Comparison of ENCODE assay signal across 11 cellular contexts in the genomic region with DNA sequence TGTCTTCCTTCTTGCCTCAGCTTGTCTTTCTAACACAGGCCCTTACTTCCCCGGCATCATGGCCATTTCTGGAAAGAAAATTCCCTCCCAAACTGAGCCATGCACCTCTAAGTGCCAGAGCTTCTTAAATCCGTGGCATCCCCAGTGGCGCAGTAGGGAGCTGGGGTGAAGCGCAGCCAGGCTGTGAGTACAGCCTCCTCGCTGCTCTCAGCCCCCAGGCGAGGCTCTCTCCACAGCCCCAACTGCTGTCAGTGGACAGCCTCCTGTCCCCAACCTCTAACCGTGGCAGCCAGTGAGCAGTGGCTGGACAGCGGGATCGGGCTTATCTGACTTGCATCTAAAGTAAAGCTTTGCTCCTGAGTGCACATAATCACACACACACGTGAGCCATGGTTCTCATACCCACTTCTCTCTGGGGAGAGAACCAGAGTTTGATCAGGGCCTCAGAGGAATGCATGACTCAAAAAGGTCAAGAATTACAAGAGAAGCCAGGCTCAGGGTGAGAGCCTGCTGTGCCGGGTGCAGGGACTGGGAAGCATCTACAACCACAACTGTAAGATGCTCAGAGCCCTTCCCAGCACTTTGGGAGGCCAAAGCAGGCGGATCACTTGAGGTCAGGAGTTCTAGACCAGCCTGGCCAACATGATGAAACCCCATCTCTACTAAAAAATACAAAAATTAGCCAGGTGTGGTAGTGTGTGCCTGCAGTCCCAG. TPM values are rescaled to one million over a fixed set of nuclear protein-coding genes. Genes with fewer than 3 reads are reported as not detected.
DNase-seq lines count a peak whose midpoint lies in the region; ATAC-seq, FAIRE-seq and TF ChIP-seq lines count a peak whose summit lies in the region.
"Had no signal": no experiment of that assay in that cellular context is flagged by ENCODE, and none has a peak within 500 bp of the region (broad histone marks: within the 10 kb centered on the region; RNA-seq: fewer than 3 reads in every experiment).

No MANE protein-coding gene starts in this region.

- peaks cover 33% of the 10 kb centered on the region for H3K4me1 Mint-ChIP-seq in HFFc6 (ENCODE audit: low read depth)
- H3K4me1 Mint-ChIP-seq in activated T-cell treated with anti-CD3 and anti-CD28 coated beads, Interleukin-2, amount 50 U/mL, for 4 hours (ENCODE audit: low read depth), result no peaks in the 10 kb centered on the region
- H3K4me1 Mint-ChIP-seq: B cell had no signal

- no peak for TF ChIP-seq POLR2A in A549 (IDR thresholded peaks at IDR 0.05; ENCODE audit: low read length)
- no peak for TF ChIP-seq POLR2A in HepG2 (IDR thresholded peaks at IDR 0.05; ENCODE audit: insufficient read depth in 1 of 2, low read depth in 2 of 2, low read length in 2 of 2)

- WGBS in A549 (ENCODE audit: missing lambda C conversion rate), result 52% methylated on average over 12 of the region's 12 CpGs
- WGBS in HepG2 (ENCODE audit: low lambda C conversion rate), result 39% methylated on average over 12 of the region's 12 CpGs

- CTCF ChIA-PET in A549 (lab: Yijun Ruan, JAX) (interaction anchor here (1.2 to 1.8 kb wide), 4 partner anchors 11 to 47 kb away, joined by 3 to 5 read pairs (median 4); no protein-coding TSS in a partner anchor), HepG2 (lab: Yijun Ruan, JAX; ENCODE audit: low intra/inter-chr PET ratio, low total read pairs) (no interaction called here)

- DNase-seq in A549 (ENCODE audit: low read depth in 1 of 2, low spot score in 1 of 2), result peak; percentile 23 to 69
- DNase-seq in HFFc6, result peak; percentile 71
- peak; percentile 88 for DNase-seq in brain pericyte (ENCODE audit: low read depth, low spot score)
- DNase-seq in HepG2 (ENCODE audit: low spot score), result peak; percentile 97
- DNase-seq in activated T-cell treated with anti-CD3 and anti-CD28 coated beads, Interleukin-2, amount 50 U/mL, for 4 hours, result no peak
- DNase-seq in NCI-H2171 treated with DMSO at 0.1 percent for 48 hours (lab: John Stamatoyannopoulos, UW), result no peak
- DNase-seq in activated gamma-delta T cell treated with Interleukin-2 at 50 U/mL for 16 hours, result no peak
- DNase-seq: nucleus accumbens, transverse colon had no signal

- H3K4me2 ChIP-seq in A549 (peak overlapping the region; percentile 61), HepG2 (ENCODE audit: low read depth, low read length) (peak overlapping the region; percentile 67)

- H3K36me3 ChIP-seq in HepG2 (replicated peaks in 1 of 2; ENCODE audit: control insufficient read depth in 1 of 2, insufficient read depth in 2 of 2, low read length in 2 of 2), result peaks cover 5 to 8% of the 10 kb centered on the region in 2 experiments; a peak in 3 of 5 replicates
- H3K36me3 ChIP-seq: transverse colon had no signal

- no peaks in the 10 kb centered on the region for H3K9me3 Mint-ChIP-seq in HFFc6
- H3K9me3 Mint-ChIP-seq in activated T-cell treated with anti-CD3 and anti-CD28 coated beads, Interleukin-2, amount 50 U/mL, for 4 hours, result no peaks in the 10 kb centered on the region

- H2AFZ ChIP-seq in HepG2 (ENCODE audit: low read length), result no peak overlapping the region

- H3K79me2 ChIP-seq in HepG2 (ENCODE audit: insufficient read depth, low read length), result no peaks in the 10 kb centered on the region

- H3K4me3 ChIP-seq in A549 (no peak overlapping the region), HepG2 (replicated peaks in 1 of 3; ENCODE audit: insufficient read depth in 1 of 3, low read depth in 2 of 3, low read length in 3 of 3) (peak overlapping the region in 1 of 3 experiments; percentile 29; a peak in 1 of 6 replicates)
- H3K4me3 ChIP-seq: transverse colon had no signal

- no peaks in the 10 kb centered on the region for H3K27me3 Mint-ChIP-seq in HFFc6 (ENCODE audit: insufficient read depth)
- no peaks in the 10 kb centered on the region for H3K27me3 Mint-ChIP-seq in activated T-cell treated with anti-CD3 and anti-CD28 coated beads, Interleukin-2, amount 50 U/mL, for 4 hours (ENCODE audit: low read depth)
- H3K27me3 Mint-ChIP-seq: B cell had no signal

- POLR2A ChIA-PET in A549 (lab: Yijun Ruan, JAX) (no interaction called here), HepG2 (lab: Yijun Ruan, JAX) (interaction anchor here (0.8 to 6.4 kb wide), 13 partner anchors 9 to 192 kb away, joined by 3 to 133 read pairs (median 4); partner anchors contain the start of genes RAB11FIP5 and SFXN5)

- peak overlapping the region; percentile 38 to 79 for H3K27ac ChIP-seq in A549
- H3K27ac ChIP-seq in HepG2 (ENCODE audit: extremely low read length, insufficient read depth, low read length), result peak overlapping the region; percentile 71
- H3K27ac ChIP-seq: transverse colon had no signal

- no peaks in the 10 kb centered on the region for H4K20me1 ChIP-seq in HepG2 (ENCODE audit: insufficient read depth, low read length)

- FAIRE-seq in A549 (lab: Jason Lieb, UNC), result peak; percentile 13
- FAIRE-seq in HepG2 (lab: Jason Lieb, UNC), result peak; percentile 98

- peak overlapping the region; percentile 58 for H3K9ac ChIP-seq in HepG2 (ENCODE audit: insufficient read depth, low read depth, low read length)

- TF ChIP-seq EP300 in A549 (IDR thresholded peaks at IDR 0.05) (no peak), HepG2 (IDR thresholded peaks at IDR 0.05; ENCODE audit: low read depth in 2 of 2, low read length in 2 of 2) (peak in 1 of 2 experiments; percentile 79; a peak in 2 of 4 replicates), HepG2 (CRISPR knock-in tag; IDR thresholded peaks at IDR 0.05; ENCODE audit: borderline replicate concordance) (peak; percentile 75; the same call in 1 of the 2 replicates)

- ATAC-seq in A549, result peak; percentile 76 to 92
- ATAC-seq in HepG2, result peak; percentile 91
- no peak for ATAC-seq in HG03342 (IDR thresholded peaks at IDR 0.05; ENCODE audit: unreplicated experiment)
- ATAC-seq in activated T-cell treated with anti-CD3 and anti-CD28 coated beads, Interleukin-2, amount 50 U/mL, for 4 hours, result no peak

- peak overlapping the region; percentile 41 for H3K4me3 Mint-ChIP-seq in HFFc6
- no peak overlapping the region for H3K4me3 Mint-ChIP-seq in activated T-cell treated with anti-CD3 and anti-CD28 coated beads, Interleukin-2, amount 50 U/mL, for 4 hours
- H3K4me3 Mint-ChIP-seq: B cell had no signal

- H3K4me1 ChIP-seq in A549 (peaks cover 22% of the 10 kb centered on the region), HepG2 (ENCODE audit: insufficient read depth, low read length) (peaks cover 35% of the 10 kb centered on the region)
- H3K4me1 ChIP-seq: transverse colon had no signal

- H3K27me3 ChIP-seq in HepG2 (ENCODE audit: control insufficient read depth in 1 of 2, insufficient read depth in 2 of 2, low read length in 2 of 2), result no peaks in the 10 kb centered on the region
- H3K27me3 ChIP-seq: transverse colon had no signal

- H3K36me3 Mint-ChIP-seq in HFFc6 (ENCODE audit: low read depth), result peaks cover 18% of the 10 kb centered on the region; the same call in 1 of the 2 replicates
- H3K36me3 Mint-ChIP-seq in activated T-cell treated with anti-CD3 and anti-CD28 coated beads, Interleukin-2, amount 50 U/mL, for 4 hours (ENCODE audit: insufficient read depth), result peaks cover 7% of the 10 kb centered on the region

- intact Hi-C loops in HepG2 (cut with micrococcal nuclease; ENCODE audit: unreplicated experiment), result loop anchor here (1.0 kb wide), 3 partner anchors 11 to 50 kb away; partner anchors contain the start of gene SFXN5

- TF ChIP-seq CTCF in A549 (IDR thresholded peaks at IDR 0.05) (no peak), HFFc6 (IDR thresholded peaks at IDR 0.05) (no peak), HepG2 (CRISPR knock-in tag; IDR thresholded peaks at IDR 0.05) (0 out of 2 replicates have a peak, but pooled peaks have one; percentile 14)

- in situ Hi-C loops in HepG2 (cut with HindIII; ENCODE audit: extremely low pct_ligation_motif_present, low pct_unique_long_range_greater_than_20kb), result no loop called here

- TF ChIP-seq RAD21 in A549 (conservative IDR thresholded peaks at IDR 0.05 in 1 of 2, IDR thresholded peaks at IDR 0.05 in 1 of 2), result no peak
- peak; percentile 51 for TF ChIP-seq RAD21 in HepG2 (CRISPR knock-in tag; IDR thresholded peaks at IDR 0.05)

- H3K9me3 ChIP-seq in A549, result no peaks in the 10 kb centered on the region
- H3K9me3 ChIP-seq in HepG2 (ENCODE audit: low read length), result no peaks in the 10 kb centered on the region
- H3K9me3 ChIP-seq: transverse colon had no signal

- peak overlapping the region; percentile 81 for H3K27ac Mint-ChIP-seq in HFFc6
- H3K27ac Mint-ChIP-seq: B cell had no signal

- no TSS peak for BruUV-seq in HepG2 (replicated peaks; lab: Mats Ljungman, UMichigan)

RNA-seq across cellular contexts. Expression of gene SFXN5, which starts 50.7 kb away (rescaled TPM):
- 16.7 and 22.0 TPM in 2 replicates for polyA plus RNA-seq in A549 (2011; rRNA removed)
- polyA plus RNA-seq in A549 (2012; cell fraction: cytosol; rRNA removed), result 19.8 and 21.7 TPM in 2 replicates
- 60.1 and 76.2 TPM in 2 replicates for polyA plus RNA-seq in A549 (2012; cell fraction: nucleus; rRNA removed)
- polyA plus RNA-seq in A549 (2017; fragmentation: RNase III; extraction: RNeasy Plus Mini Kit Qiagen cat#74134 plus additional on column Dnase treatment), result 18.2 to 20.4 TPM (median 19.6 TPM) in 3 replicates
- 32.2 and 41.1 TPM in 2 replicates for polyA minus RNA-seq in A549 (2011; rRNA and poly(A)+ RNA removed)
- 10 to 100 TPM; 10.2 to 17.0 (median 14.7) TPM for total RNA-seq in HFFc6 (2021; fragmentation: NEBNext Ultra II Directional; extraction: Animal tissue kit (Norgen Biotek cat#: 25700))
- 22.2 and 34.9 TPM in 2 replicates for total RNA-seq in HepG2 (2016; rRNA removed; fragmentation: Illumina TruSeq; extraction: Trizol)
- total RNA-seq in HepG2 (2016; cell fraction: cytosol; rRNA removed; fragmentation: Illumina TruSeq; extraction: Trizol; ENCODE audit: low read depth), result 11.0 and 15.1 TPM in 2 replicates
- total RNA-seq in HepG2 (2016; cell fraction: insoluble cytoplasmic fraction; rRNA removed; fragmentation: Illumina TruSeq; extraction: Trizol), result 21.1 and 36.4 TPM in 2 replicates
- total RNA-seq in HepG2 (2016; cell fraction: membrane; rRNA removed; fragmentation: Illumina TruSeq; extraction: Trizol), result 13.2 and 15.3 TPM in 2 replicates
- total RNA-seq in HepG2 (2016; cell fraction: nucleus; rRNA removed; fragmentation: Illumina TruSeq; extraction: Trizol), result 42.2 and 47.8 TPM in 2 replicates
- 37.4 and 42.8 TPM in 2 replicates for polyA plus RNA-seq in HepG2 (2011; rRNA removed)
- 13.2 and 17.2 TPM in 2 replicates for polyA plus RNA-seq in HepG2 (2011; cell fraction: cytosol; rRNA removed)
- 139 and 168 TPM in 2 replicates for polyA plus RNA-seq in HepG2 (2011; cell fraction: nucleus; rRNA removed)
- 18.2 and 24.8 TPM in 2 replicates for polyA plus RNA-seq in HepG2 (2012)
- 6.1 and 6.5 TPM in 2 replicates for polyA plus RNA-seq in HepG2 (2016; cell fraction: cytosol; fragmentation: Illumina TruSeq; extraction: Trizol; ENCODE audit: low read depth)
- 23.9 and 25.9 TPM in 2 replicates for polyA plus RNA-seq in HepG2 (2016; cell fraction: insoluble cytoplasmic fraction; fragmentation: Illumina TruSeq; extraction: Trizol; ENCODE audit: low read depth)
- polyA plus RNA-seq in HepG2 (2016; cell fraction: membrane; fragmentation: Illumina TruSeq; extraction: Trizol; ENCODE audit: low read depth), result 8.0 and 9.0 TPM in 2 replicates
- 68.3 and 69.6 TPM in 2 replicates for polyA plus RNA-seq in HepG2 (2016; cell fraction: nucleus; fragmentation: Illumina TruSeq; extraction: Trizol; ENCODE audit: insufficient read depth, low read depth)
- 36.5 and 73.0 TPM in 2 replicates for polyA minus RNA-seq in HepG2 (2011; rRNA and poly(A)+ RNA removed; ENCODE audit: low replicate concordance)
- polyA minus RNA-seq in HepG2 (2011; cell fraction: cytosol; rRNA and poly(A)+ RNA removed), result 12.6 and 13.0 TPM in 2 replicates
- polyA minus RNA-seq in HepG2 (2011; cell fraction: nucleus; rRNA and poly(A)+ RNA removed), result 49.6 and 54.8 TPM in 2 replicates
- 1 to 10 TPM; 5.2 to 7.3 (median 5.3) TPM for total RNA-seq in activated T-cell treated with anti-CD3 and anti-CD28 coated beads, Interleukin-2, amount 50 U/mL, for 4 hours

Comparison
In these comparisons a context has a peak if more than half of its experiments do, and no peak if none do; other contexts are left out.
1. ATAC-seq: peak in A549 (2 of 2) and HepG2 (single experiment); none in HG03342 (single experiment) and activated T-cell treated with anti-CD3 and anti-CD28 coated beads, Interleukin-2, amount 50 U/mL, for 4 hours (0 of 2).
2. DNase-seq: peak in A549 (2 of 2), HFFc6 (single experiment), brain pericyte (single experiment) and HepG2 (single experiment); none in activated T-cell treated with anti-CD3 and anti-CD28 coated beads, Interleukin-2, amount 50 U/mL, for 4 hours (single experiment), NCI-H2171 treated with DMSO at 0.1 percent for 48 hours (single experiment) and activated gamma-delta T cell treated with Interleukin-2 at 50 U/mL for 16 hours (single experiment).
3. Of the 38 proteins assayed by ChIP-seq in both HepG2 and A549: peak only in HepG2: BHLHE40, CTCF, EP300, ESRRA, HDAC2, JUN and 5 more; only in A549: none; in both: none; in neither: 23; mixed calls (peak in some experiments, not most) for 4.